Comparison of ENCODE assay signal across 1 cellular context in genomic region chr9:128070874-128071273, GRCh38.
A peak's percentile ranks its signal among the peaks of the same experiment; 100 is the strongest.
TF ChIP-seq lines count a peak whose summit lies in the region.

No MANE protein-coding gene starts in this region.

TF ChIP-seq in K562, 482 proteins besides CTCF, POLR2A, EP300 and RAD21:
- TF ChIP-seq, protein P1, sequence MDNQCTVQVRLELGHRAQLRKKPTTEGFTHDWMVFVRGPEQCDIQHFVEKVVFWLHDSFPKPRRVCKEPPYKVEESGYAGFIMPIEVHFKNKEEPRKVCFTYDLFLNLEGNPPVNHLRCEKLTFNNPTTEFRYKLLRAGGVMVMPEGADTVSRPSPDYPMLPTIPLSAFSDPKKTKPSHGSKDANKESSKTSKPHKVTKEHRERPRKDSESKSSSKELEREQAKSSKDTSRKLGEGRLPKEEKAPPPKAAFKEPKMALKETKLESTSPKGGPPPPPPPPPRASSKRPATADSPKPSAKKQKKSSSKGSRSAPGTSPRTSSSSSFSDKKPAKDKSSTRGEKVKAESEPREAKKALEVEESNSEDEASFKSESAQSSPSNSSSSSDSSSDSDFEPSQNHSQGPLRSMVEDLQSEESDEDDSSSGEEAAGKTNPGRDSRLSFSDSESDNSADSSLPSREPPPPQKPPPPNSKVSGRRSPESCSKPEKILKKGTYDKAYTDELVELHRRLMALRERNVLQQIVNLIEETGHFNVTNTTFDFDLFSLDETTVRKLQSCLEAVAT (IDR thresholded peaks at IDR 0.05) = 0 out of 4 replicates have a peak, but pooled peaks of 1 of the 2 experiments have one; percentile 10
- TF ChIP-seq DPF2 (IDR thresholded peaks at IDR 0.05) = no peak
